Comparison of ENCODE assay signal across 1 cellular context in the genomic region with DNA sequence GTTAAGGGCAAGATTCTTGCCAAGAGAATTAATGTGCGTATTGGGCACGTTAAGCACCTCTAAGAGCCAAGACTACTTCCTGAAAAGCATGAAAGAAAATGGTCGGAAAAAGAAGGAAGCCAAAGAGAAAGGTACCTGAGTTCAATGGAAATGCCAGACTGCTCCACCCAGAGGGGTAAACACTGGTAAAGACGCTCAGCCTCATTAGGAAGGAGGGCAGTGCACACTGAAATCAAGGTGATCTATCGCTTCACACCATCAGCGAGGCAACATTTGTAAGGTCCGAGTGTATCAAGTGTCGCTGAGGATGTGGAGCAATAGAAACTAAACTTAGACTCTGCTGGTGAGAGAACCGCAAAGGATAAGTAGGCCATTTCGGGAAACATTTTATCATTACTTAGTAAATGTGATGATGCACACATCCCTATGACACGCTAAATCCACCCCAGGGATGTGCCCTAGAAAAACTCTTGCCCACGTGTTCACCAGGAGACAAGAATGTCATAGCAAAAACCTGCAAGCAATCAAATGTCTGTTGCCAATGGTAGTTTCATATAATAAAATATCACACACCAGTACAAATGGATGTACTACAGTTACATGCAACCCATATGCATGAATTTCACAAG.
TF ChIP-seq lines count a peak whose summit lies in the region.

No MANE protein-coding gene starts in this region.

TF ChIP-seq in WTC11, 78 proteins besides CTCF, POLR2A, EP300 and RAD21 (continued from another document):
- no peak for TF ChIP-seq CREB1 (CRISPR knock-in tag; IDR thresholded peaks at IDR 0.05)
- TF ChIP-seq, protein P1, sequence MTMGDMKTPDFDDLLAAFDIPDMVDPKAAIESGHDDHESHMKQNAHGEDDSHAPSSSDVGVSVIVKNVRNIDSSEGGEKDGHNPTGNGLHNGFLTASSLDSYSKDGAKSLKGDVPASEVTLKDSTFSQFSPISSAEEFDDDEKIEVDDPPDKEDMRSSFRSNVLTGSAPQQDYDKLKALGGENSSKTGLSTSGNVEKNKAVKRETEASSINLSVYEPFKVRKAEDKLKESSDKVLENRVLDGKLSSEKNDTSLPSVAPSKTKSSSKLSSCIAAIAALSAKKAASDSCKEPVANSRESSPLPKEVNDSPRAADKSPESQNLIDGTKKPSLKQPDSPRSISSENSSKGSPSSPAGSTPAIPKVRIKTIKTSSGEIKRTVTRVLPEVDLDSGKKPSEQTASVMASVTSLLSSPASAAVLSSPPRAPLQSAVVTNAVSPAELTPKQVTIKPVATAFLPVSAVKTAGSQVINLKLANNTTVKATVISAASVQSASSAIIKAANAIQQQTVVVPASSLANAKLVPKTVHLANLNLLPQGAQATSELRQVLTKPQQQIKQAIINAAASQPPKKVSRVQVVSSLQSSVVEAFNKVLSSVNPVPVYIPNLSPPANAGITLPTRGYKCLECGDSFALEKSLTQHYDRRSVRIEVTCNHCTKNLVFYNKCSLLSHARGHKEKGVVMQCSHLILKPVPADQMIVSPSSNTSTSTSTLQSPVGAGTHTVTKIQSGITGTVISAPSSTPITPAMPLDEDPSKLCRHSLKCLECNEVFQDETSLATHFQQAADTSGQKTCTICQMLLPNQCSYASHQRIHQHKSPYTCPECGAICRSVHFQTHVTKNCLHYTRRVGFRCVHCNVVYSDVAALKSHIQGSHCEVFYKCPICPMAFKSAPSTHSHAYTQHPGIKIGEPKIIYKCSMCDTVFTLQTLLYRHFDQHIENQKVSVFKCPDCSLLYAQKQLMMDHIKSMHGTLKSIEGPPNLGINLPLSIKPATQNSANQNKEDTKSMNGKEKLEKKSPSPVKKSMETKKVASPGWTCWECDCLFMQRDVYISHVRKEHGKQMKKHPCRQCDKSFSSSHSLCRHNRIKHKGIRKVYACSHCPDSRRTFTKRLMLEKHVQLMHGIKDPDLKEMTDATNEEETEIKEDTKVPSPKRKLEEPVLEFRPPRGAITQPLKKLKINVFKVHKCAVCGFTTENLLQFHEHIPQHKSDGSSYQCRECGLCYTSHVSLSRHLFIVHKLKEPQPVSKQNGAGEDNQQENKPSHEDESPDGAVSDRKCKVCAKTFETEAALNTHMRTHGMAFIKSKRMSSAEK (CRISPR knock-in tag; IDR thresholded peaks at IDR 0.05; ENCODE audit: borderline replicate concordance) = no peak
- no peak for TF ChIP-seq ZNF512 (CRISPR knock-in tag; IDR thresholded peaks at IDR 0.05; ENCODE audit: borderline replicate concordance)
- TF ChIP-seq, protein P2, sequence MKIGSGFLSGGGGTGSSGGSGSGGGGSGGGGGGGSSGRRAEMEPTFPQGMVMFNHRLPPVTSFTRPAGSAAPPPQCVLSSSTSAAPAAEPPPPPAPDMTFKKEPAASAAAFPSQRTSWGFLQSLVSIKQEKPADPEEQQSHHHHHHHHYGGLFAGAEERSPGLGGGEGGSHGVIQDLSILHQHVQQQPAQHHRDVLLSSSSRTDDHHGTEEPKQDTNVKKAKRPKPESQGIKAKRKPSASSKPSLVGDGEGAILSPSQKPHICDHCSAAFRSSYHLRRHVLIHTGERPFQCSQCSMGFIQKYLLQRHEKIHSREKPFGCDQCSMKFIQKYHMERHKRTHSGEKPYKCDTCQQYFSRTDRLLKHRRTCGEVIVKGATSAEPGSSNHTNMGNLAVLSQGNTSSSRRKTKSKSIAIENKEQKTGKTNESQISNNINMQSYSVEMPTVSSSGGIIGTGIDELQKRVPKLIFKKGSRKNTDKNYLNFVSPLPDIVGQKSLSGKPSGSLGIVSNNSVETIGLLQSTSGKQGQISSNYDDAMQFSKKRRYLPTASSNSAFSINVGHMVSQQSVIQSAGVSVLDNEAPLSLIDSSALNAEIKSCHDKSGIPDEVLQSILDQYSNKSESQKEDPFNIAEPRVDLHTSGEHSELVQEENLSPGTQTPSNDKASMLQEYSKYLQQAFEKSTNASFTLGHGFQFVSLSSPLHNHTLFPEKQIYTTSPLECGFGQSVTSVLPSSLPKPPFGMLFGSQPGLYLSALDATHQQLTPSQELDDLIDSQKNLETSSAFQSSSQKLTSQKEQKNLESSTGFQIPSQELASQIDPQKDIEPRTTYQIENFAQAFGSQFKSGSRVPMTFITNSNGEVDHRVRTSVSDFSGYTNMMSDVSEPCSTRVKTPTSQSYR (CRISPR knock-in tag; IDR thresholded peaks at IDR 0.05) = no peak
- TF ChIP-seq, protein P3, sequence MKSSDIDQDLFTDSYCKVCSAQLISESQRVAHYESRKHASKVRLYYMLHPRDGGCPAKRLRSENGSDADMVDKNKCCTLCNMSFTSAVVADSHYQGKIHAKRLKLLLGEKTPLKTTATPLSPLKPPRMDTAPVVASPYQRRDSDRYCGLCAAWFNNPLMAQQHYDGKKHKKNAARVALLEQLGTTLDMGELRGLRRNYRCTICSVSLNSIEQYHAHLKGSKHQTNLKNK (CRISPR knock-in tag; IDR thresholded peaks at IDR 0.05) = no peak
TF ChIP-seq in WTC11: peak in this region for 0.
